9 cellular contexts compared by ENCODE assay signal in genomic region chr2:30230479-30230854, GRCh38. TPM values are rescaled to one million over a fixed set of nuclear protein-coding genes. Genes with fewer than 3 reads are reported as not detected.
A peak's percentile ranks its signal among the peaks of the same experiment; 100 is the strongest.
DNase-seq lines count a peak whose midpoint lies in the region; ATAC-seq, FAIRE-seq and TF ChIP-seq lines count a peak whose summit lies in the region.
"Had no signal": no experiment of that assay in that cellular context is flagged by ENCODE, and none has a peak within 500 bp of the region (broad histone marks: within the 10 kb centered on the region; RNA-seq: fewer than 3 reads in every experiment).

No MANE protein-coding gene starts in this region.

- no peak for DNase-seq in BJ (ENCODE audit: low read depth)
- DNase-seq in NCI-H69 (lab: John Stamatoyannopoulos, UW), result peak; percentile 21
- DNase-seq in dermis blood vessel endothelial cell, result peak; percentile 44
- peak; percentile 37 for DNase-seq in urothelium cell line (ENCODE audit: low spot score)
- DNase-seq in NCI-H2107 treated with DMSO at 0.1 percent for 48 hours (lab: John Stamatoyannopoulos, UW; ENCODE audit: unreplicated experiment), result no peak

- FAIRE-seq in urothelium cell line (lab: Jason Lieb, UNC), result no peak
- FAIRE-seq: colon had no signal

- no peak for ATAC-seq in GM19452 (IDR thresholded peaks at IDR 0.05; ENCODE audit: unreplicated experiment)
- ATAC-seq in HG03175 (IDR thresholded peaks at IDR 0.05; ENCODE audit: unreplicated experiment), result no peak

- H3K4me3 ChIP-seq in BJ (ENCODE audit: low read depth, low read length) (peak overlapping the region; percentile 69), mononuclear cell (ENCODE audit: low read length) (peak overlapping the region; percentile 80)

- peaks cover 67% of the 10 kb centered on the region for H3K4me1 ChIP-seq in mononuclear cell (ENCODE audit: insufficient read depth, low read length)

- POLR2A ChIA-PET in BJ (lab: Charles Lee), result no interaction called here

- no peaks in the 10 kb centered on the region for H3K9me3 ChIP-seq in mononuclear cell (ENCODE audit: low read depth, low read length)

- CTCF ChIA-PET in BJ (lab: Yijun Ruan, JAX), result interaction anchor here (1.1 to 1.6 kb wide), 9 partner anchors 9 to 480 kb away, joined by 3 to 6 read pairs (median 4); no protein-coding TSS in a partner anchor

- no peaks in the 10 kb centered on the region; the same call in 1 of the 2 replicates for H3K36me3 ChIP-seq in BJ (ENCODE audit: control insufficient read depth, insufficient read depth, low read length)

- TF ChIP-seq CTCF in BJ (IDR thresholded peaks at IDR 0.05; ENCODE audit: insufficient read depth, low read depth, low read length), result no peak

- H3K27me3 ChIP-seq in BJ (ENCODE audit: control insufficient read depth, insufficient read depth, low read length) (no peaks in the 10 kb centered on the region), mononuclear cell (ENCODE audit: insufficient read depth, low read length) (peaks cover 27% of the 10 kb centered on the region)

RNA-seq across cellular contexts. Expression of gene LBH, which starts 0.9 kb away (rescaled TPM):
- polyA plus RNA-seq in BJ (2011; rRNA removed), result 115 and 145 TPM in 2 replicates
- 137 and 169 TPM in 2 replicates for polyA minus RNA-seq in BJ (2011; rRNA and poly(A)+ RNA removed)
- 25.1 and 49.9 TPM in 2 replicates for total RNA-seq in dermis blood vessel endothelial cell
- 91.4 TPM for total RNA-seq in mononuclear cell

Comparison
In these comparisons a context has a peak if more than half of its experiments do, and no peak if none do; other contexts are left out.
1. DNase-seq: peak in NCI-H69 (single experiment), dermis blood vessel endothelial cell (single experiment) and urothelium cell line (single experiment); none in BJ (single experiment) and NCI-H2107 treated with DMSO at 0.1 percent for 48 hours (single experiment).